ENCODE assay signal across 17 cellular contexts in the genomic region with DNA sequence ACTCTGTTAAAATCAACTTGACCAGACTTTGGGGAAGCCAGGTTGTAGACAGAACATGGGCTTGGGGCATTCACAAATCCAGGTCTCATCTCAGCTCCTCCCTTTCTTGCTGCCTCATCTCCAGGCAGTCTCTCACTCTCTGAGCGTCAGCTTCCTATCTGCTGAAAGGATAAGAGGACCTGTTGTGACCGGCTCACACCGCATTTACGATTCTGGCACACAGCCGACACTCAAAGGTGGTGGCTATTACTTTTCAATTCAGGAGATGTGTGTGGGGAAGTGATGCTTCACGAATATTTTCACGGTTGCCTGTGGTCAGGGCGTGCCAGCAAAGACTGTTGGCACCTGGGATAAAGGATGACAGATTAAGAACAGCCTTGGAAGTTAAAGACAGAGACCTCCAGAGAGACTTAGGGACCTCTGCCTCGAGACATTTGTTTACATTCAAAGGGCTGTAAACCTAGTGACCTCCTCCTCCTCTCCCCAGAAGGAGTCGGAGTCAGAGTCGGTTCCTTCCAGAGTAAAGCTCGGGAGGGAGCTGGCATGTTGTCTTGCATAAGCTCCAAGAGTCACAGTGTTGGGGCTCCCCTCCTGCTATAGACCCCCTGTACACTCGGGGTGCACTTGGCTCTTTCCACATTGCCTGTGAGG.
DNase-seq lines count a peak whose midpoint lies in the region; ATAC-seq and TF ChIP-seq lines count a peak whose summit lies in the region.
"Had no signal": no experiment of that assay in that cellular context is flagged by ENCODE, and none has a peak within 500 bp of the region (broad histone marks: within the 10 kb centered on the region; RNA-seq: fewer than 3 reads in every experiment).

No MANE protein-coding gene starts in this region.

- TF ChIP-seq CTCF in HEK293 (tag by site-specific recombination; IDR thresholded peaks at IDR 0.05) (no peak), RWPE2 (IDR thresholded peaks at IDR 0.05; ENCODE audit: poor library complexity, severe bottlenecking) (no peak)

- H3K4me1 ChIP-seq in HEK293 (ENCODE audit: control insufficient read depth, insufficient read depth, low read length) (peaks cover 8% of the 10 kb centered on the region), RWPE2 (ENCODE audit: insufficient read depth, poor library complexity, severe bottlenecking) (no peaks in the 10 kb centered on the region)
- H3K4me1 ChIP-seq: uterus had no signal

- DNase-seq in DMS153 (lab: John Stamatoyannopoulos, UW) = peak; percentile 38
- DNase-seq in RWPE2 (ENCODE audit: low spot score) = no peak
- DNase-seq in kidney tubule cell (ENCODE audit: low spot score) = peak; percentile 50
- no peak for DNase-seq in MV-4-11 (lab: John Stamatoyannopoulos, UW)
- DNase-seq: activated CD4-positive, alpha-beta T cell treated with anti-CD3 and anti-CD28 coated beads, Interleukin-2, amount 10 ng/mL, durations not matched to agents 7 days and 5 days; activated naive CD4-positive, alpha-beta T cell; AML-193; effector memory CD8-positive, alpha-beta T cell; GM23248; MG63; NCI-H2171 treated with DMSO at 0.1 percent for 48 hours; T-helper 2 cell; uterus had no signal

- H3K27me3 ChIP-seq in RWPE2 (ENCODE audit: insufficient read depth, poor library complexity, severe bottlenecking) = no peaks in the 10 kb centered on the region
- H3K27me3 ChIP-seq: MG63, uterus had no signal

- H3K4me3 ChIP-seq in HEK293 (ENCODE audit: low read depth, low read length) = no peak overlapping the region
- H3K4me3 ChIP-seq in RWPE2 (ENCODE audit: severe bottlenecking) = no peak overlapping the region
- H3K4me3 ChIP-seq: GM23248, MG63, uterus had no signal

- CTCF ChIA-PET in HEK293 (lab: Yijun Ruan, JAX) = interaction anchor here (0.6 kb wide), 1 partner anchor 28 kb away, joined by 4 read pairs; no protein-coding TSS in a partner anchor

- H3K9me3 ChIP-seq in HEK293 (ENCODE audit: control insufficient read depth, insufficient read depth, low read depth, low read length) = no peaks in the 10 kb centered on the region
- H3K9me3 ChIP-seq in RWPE2 (ENCODE audit: severe bottlenecking) = no peaks in the 10 kb centered on the region
- H3K9me3 ChIP-seq: MG63, uterus had no signal

- POLR2A ChIA-PET in HEK293 (lab: Yijun Ruan, JAX) = no interaction called here

- H3K36me3 ChIP-seq in HEK293 (ENCODE audit: control insufficient read depth in 2 of 2, insufficient read depth in 1 of 2, low read length in 2 of 2) (no peaks in the 10 kb centered on the region), RWPE2 (ENCODE audit: low read depth) (no peaks in the 10 kb centered on the region)
- H3K36me3 ChIP-seq: MG63, uterus had no signal

- ATAC-seq in RWPE2 (ENCODE audit: low read depth) (peak; percentile 73), HG03280 (IDR thresholded peaks at IDR 0.05; ENCODE audit: unreplicated experiment) (no peak), HG03175 (IDR thresholded peaks at IDR 0.05; ENCODE audit: unreplicated experiment) (no peak), HG03108 (IDR thresholded peaks at IDR 0.05; ENCODE audit: unreplicated experiment) (no peak)
- ATAC-seq: effector memory CD8-positive, alpha-beta T cell had no signal

- no peak overlapping the region for H3K27ac ChIP-seq in HEK293 (ENCODE audit: extremely low read depth, low read depth, low read length)
- H3K27ac ChIP-seq in RWPE2 (ENCODE audit: poor library complexity, severe bottlenecking) = no peak overlapping the region
- H3K27ac ChIP-seq: GM23248, uterus had no signal

TF ChIP-seq in HEK293, 187 proteins besides CTCF, POLR2A, EP300 and RAD21 (continues in another document):
- TF ChIP-seq KLF10 (tag by site-specific recombination; IDR thresholded peaks at IDR 0.05) (no peak), ZXDB (tag by site-specific recombination; IDR thresholded peaks at IDR 0.05) (no peak), ZBTB17 (tag by site-specific recombination; IDR thresholded peaks at IDR 0.05) (peak; percentile 30; the same call in 1 of the 2 replicates), GLIS1 (tag by site-specific recombination; IDR thresholded peaks at IDR 0.05) (peak; percentile 55), ZNF747 (tag by site-specific recombination; IDR thresholded peaks at IDR 0.05) (no peak), ZNF473 (tag by site-specific recombination; IDR thresholded peaks at IDR 0.05) (no peak), ZNF335 (tag by site-specific recombination; conservative IDR thresholded peaks at IDR 0.05) (0 out of 2 replicates have a peak, but pooled peaks have one; percentile 31), ZEB2 (tag by site-specific recombination; IDR thresholded peaks at IDR 0.05) (no peak), HOXA7 (CRISPR knock-in tag; IDR thresholded peaks at IDR 0.05; ENCODE audit: borderline replicate concordance) (no peak), ZNF521 (tag by site-specific recombination; IDR thresholded peaks at IDR 0.05) (no peak), ZNF2 (tag by site-specific recombination; IDR thresholded peaks at IDR 0.05) (no peak), ZNF140 (tag by site-specific recombination; IDR thresholded peaks at IDR 0.05) (no peak)
- TF ChIP-seq, protein P1, sequence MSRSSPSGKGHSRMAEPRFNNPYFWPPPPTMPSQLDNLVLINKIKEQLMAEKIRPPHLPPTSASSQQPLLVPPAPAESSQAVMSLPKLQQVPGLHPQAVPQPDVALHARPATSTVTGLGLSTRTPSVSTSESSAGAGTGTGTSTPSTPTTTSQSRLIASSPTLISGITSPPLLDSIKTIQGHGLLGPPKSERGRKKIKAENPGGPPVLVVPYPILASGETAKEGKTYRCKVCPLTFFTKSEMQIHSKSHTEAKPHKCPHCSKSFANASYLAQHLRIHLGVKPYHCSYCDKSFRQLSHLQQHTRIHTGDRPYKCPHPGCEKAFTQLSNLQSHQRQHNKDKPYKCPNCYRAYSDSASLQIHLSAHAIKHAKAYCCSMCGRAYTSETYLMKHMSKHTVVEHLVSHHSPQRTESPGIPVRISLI (tag by site-specific recombination; IDR thresholded peaks at IDR 0.05) = no peak
- TF ChIP-seq, protein P2, sequence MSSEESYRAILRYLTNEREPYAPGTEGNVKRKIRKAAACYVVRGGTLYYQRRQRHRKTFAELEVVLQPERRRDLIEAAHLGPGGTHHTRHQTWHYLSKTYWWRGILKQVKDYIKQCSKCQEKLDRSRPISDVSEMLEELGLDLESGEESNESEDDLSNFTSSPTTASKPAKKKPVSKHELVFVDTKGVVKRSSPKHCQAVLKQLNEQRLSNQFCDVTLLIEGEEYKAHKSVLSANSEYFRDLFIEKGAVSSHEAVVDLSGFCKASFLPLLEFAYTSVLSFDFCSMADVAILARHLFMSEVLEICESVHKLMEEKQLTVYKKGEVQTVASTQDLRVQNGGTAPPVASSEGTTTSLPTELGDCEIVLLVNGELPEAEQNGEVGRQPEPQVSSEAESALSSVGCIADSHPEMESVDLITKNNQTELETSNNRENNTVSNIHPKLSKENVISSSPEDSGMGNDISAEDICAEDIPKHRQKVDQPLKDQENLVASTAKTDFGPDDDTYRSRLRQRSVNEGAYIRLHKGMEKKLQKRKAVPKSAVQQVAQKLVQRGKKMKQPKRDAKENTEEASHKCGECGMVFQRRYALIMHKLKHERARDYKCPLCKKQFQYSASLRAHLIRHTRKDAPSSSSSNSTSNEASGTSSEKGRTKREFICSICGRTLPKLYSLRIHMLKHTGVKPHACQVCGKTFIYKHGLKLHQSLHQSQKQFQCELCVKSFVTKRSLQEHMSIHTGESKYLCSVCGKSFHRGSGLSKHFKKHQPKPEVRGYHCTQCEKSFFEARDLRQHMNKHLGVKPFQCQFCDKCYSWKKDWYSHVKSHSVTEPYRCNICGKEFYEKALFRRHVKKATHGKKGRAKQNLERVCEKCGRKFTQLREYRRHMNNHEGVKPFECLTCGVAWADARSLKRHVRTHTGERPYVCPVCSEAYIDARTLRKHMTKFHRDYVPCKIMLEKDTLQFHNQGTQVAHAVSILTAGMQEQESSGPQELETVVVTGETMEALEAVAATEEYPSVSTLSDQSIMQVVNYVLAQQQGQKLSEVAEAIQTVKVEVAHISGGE (tag by site-specific recombination; conservative IDR thresholded peaks at IDR 0.05; ENCODE audit: low read depth) = no peak
- TF ChIP-seq, protein P3, sequence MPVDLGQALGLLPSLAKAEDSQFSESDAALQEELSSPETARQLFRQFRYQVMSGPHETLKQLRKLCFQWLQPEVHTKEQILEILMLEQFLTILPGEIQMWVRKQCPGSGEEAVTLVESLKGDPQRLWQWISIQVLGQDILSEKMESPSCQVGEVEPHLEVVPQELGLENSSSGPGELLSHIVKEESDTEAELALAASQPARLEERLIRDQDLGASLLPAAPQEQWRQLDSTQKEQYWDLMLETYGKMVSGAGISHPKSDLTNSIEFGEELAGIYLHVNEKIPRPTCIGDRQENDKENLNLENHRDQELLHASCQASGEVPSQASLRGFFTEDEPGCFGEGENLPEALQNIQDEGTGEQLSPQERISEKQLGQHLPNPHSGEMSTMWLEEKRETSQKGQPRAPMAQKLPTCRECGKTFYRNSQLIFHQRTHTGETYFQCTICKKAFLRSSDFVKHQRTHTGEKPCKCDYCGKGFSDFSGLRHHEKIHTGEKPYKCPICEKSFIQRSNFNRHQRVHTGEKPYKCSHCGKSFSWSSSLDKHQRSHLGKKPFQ (tag by site-specific recombination; IDR thresholded peaks at IDR 0.05) = peak; percentile 86
- TF ChIP-seq, protein P4, sequence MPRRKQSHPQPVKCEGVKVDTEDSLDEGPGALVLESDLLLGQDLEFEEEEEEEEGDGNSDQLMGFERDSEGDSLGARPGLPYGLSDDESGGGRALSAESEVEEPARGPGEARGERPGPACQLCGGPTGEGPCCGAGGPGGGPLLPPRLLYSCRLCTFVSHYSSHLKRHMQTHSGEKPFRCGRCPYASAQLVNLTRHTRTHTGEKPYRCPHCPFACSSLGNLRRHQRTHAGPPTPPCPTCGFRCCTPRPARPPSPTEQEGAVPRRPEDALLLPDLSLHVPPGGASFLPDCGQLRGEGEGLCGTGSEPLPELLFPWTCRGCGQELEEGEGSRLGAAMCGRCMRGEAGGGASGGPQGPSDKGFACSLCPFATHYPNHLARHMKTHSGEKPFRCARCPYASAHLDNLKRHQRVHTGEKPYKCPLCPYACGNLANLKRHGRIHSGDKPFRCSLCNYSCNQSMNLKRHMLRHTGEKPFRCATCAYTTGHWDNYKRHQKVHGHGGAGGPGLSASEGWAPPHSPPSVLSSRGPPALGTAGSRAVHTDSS (tag by site-specific recombination; IDR thresholded peaks at IDR 0.05) = no peak

Comparison
In these comparisons a context has a peak if more than half of its experiments do, and no peak if none do; other contexts are left out.
1. DNase-seq: peak in DMS153 (single experiment) and kidney tubule cell (single experiment); none in RWPE2 (single experiment) and MV-4-11 (single experiment).